ENCODE assay signal across 1 cellular context in genomic region chr15:29669823-29670222, GRCh38.
TF ChIP-seq lines count a peak whose summit lies in the region.

No MANE protein-coding gene starts in this region.

TF ChIP-seq in SK-N-SH, 30 proteins besides CTCF, POLR2A, EP300 and RAD21 (continued from another document):
- TF ChIP-seq PBX3 (IDR thresholded peaks at IDR 0.05) (peak; percentile 93), CHD2 (IDR thresholded peaks at IDR 0.05; ENCODE audit: low read length, partially characterized antibody) (no peak), ZBTB33 (IDR thresholded peaks at IDR 0.05; ENCODE audit: borderline replicate concordance, low read depth) (no peak), MEF2A (IDR thresholded peaks at IDR 0.05; ENCODE audit: borderline replicate concordance, low read depth) (no peak), ELF1 (IDR thresholded peaks at IDR 0.05) (no peak), POLR2AphosphoS5 (IDR thresholded peaks at IDR 0.05; ENCODE audit: low read depth, low read length) (no peak), FOXJ3 (CRISPR knock-in tag; IDR thresholded peaks at IDR 0.05) (no peak), JUND (IDR thresholded peaks at IDR 0.05) (peak; percentile 51), TCF12 (IDR thresholded peaks at IDR 0.05) (peak; percentile 51), YY1 (IDR thresholded peaks at IDR 0.05; ENCODE audit: low read depth) (no peak), EZH2phosphoT487 (IDR thresholded peaks at IDR 0.05; ENCODE audit: borderline replicate concordance, low read depth) (no peak), RXRA (IDR thresholded peaks at IDR 0.05; ENCODE audit: borderline replicate concordance, low read depth) (no peak), TAF1 (IDR thresholded peaks at IDR 0.05; ENCODE audit: borderline replicate concordance, low read depth, low read length) (no peak), MXI1 (IDR thresholded peaks at IDR 0.05; ENCODE audit: low read depth, low read length) (no peak), NFIC (IDR thresholded peaks at IDR 0.05; ENCODE audit: borderline replicate concordance) (0 out of 2 replicates have a peak, but pooled peaks have one; percentile 7), RFX5 (IDR thresholded peaks at IDR 0.05; ENCODE audit: low read length) (no peak), RCOR1 (IDR thresholded peaks at IDR 0.05; ENCODE audit: low read length) (no peak), SIN3A (IDR thresholded peaks at IDR 0.05; ENCODE audit: borderline replicate concordance, low read depth, low read length) (no peak), FOXM1 (IDR thresholded peaks at IDR 0.05; ENCODE audit: low read depth) (no peak)
- TF ChIP-seq, protein P1, sequence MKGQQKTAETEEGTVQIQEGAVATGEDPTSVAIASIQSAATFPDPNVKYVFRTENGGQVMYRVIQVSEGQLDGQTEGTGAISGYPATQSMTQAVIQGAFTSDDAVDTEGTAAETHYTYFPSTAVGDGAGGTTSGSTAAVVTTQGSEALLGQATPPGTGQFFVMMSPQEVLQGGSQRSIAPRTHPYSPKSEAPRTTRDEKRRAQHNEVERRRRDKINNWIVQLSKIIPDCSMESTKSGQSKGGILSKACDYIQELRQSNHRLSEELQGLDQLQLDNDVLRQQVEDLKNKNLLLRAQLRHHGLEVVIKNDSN (IDR thresholded peaks at IDR 0.05; ENCODE audit: borderline replicate concordance, low read depth): no peak
- TF ChIP-seq, protein P2, sequence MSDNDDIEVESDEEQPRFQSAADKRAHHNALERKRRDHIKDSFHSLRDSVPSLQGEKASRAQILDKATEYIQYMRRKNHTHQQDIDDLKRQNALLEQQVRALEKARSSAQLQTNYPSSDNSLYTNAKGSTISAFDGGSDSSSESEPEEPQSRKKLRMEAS (IDR thresholded peaks at IDR 0.05; ENCODE audit: low read depth): 0 out of 2 replicates have a peak, but pooled peaks have one; percentile 33
